In the genomic region with DNA sequence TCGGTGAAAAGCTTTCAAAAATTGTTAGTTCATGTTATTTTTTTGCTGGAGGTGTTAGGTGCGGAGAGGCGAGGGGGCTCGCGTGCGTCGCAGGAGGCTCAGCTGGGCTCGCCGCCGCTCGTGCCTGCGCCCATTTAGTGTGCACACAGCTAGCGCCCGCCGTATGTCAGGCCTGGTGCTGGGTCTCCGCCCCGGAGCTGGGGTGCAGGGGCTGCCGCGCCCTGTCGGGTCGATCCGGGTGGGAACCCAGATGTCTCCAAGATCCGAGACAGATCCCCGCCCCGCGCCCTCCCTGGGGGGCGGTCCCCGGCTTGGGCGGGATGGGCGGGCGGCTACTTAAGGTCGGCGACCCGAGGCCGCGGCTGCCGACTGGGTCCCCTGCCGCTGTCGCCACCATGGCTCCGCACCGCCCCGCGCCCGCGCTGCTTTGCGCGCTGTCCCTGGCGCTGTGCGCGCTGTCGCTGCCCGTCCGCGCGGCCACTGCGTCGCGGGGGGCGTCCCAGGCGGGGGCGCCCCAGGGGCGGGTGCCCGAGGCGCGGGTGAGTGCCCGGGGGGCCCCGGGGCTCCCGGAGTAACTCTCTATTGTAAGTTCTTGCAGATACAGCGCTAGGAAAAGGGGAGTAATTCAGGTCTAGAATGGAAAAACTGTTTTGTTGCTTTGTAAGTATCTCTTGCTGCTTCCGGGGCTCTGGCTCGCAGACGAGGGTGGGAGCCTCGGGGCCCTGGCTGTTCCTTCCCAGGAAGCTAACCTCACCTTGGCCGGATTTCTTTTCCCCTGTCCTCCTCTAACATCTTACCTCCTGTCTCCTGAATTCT, we compare ENCODE assay signal across 8 cellular contexts. TPM values are rescaled to one million over a fixed set of nuclear protein-coding genes. Genes with fewer than 3 reads are reported as not detected.
DNase-seq lines count a peak whose midpoint lies in the region; ATAC-seq, FAIRE-seq and TF ChIP-seq lines count a peak whose summit lies in the region.

No MANE protein-coding gene starts in this region.

- H3K4me1 Mint-ChIP-seq in activated naive CD4-positive, alpha-beta T cell treated with anti-CD3 and anti-CD28 coated beads, Interleukin-2, amount 10 ng/mL, durations not matched to agents 7 days and 5 days, result peaks cover 16% of the 10 kb centered on the region

- FAIRE-seq in HTR-8/SVneo (lab: Jason Lieb, UNC), result no peak

- ATAC-seq in GM19397 (IDR thresholded peaks at IDR 0.05; ENCODE audit: unreplicated experiment), result no peak

- H3K4me3 Mint-ChIP-seq in activated naive CD4-positive, alpha-beta T cell treated with anti-CD3 and anti-CD28 coated beads, Interleukin-2, amount 10 ng/mL, durations not matched to agents 7 days and 5 days, result peak overlapping the region; percentile 63

- H3K27me3 Mint-ChIP-seq in activated naive CD4-positive, alpha-beta T cell treated with anti-CD3 and anti-CD28 coated beads, Interleukin-2, amount 10 ng/mL, durations not matched to agents 7 days and 5 days, result peaks cover 43% of the 10 kb centered on the region

- no peaks in the 10 kb centered on the region for H3K9me3 Mint-ChIP-seq in activated naive CD4-positive, alpha-beta T cell treated with anti-CD3 and anti-CD28 coated beads, Interleukin-2, amount 10 ng/mL, durations not matched to agents 7 days and 5 days

- CTCF ChIA-PET in activated naive CD4-positive, alpha-beta T cell treated with anti-CD3 and anti-CD28 coated beads, Interleukin-2, amount 10 ng/mL, durations not matched to agents 7 days and 5 days (lab: Charles Lee), result interaction anchor here (1.0 to 2.2 kb wide), 5 partner anchors 11 to 87 kb away, joined by 3 to 7 read pairs (median 4); no protein-coding TSS in a partner anchor

- H3K27ac ChIP-seq in cardiac muscle cell, result peak overlapping the region; percentile 88
- H3K27ac ChIP-seq in osteoblast (ENCODE audit: low read depth, low read length), result peak overlapping the region; percentile 50

- H3K9me3 ChIP-seq in cardiac muscle cell (ENCODE audit: low read depth), result no peaks in the 10 kb centered on the region
- H3K9me3 ChIP-seq in osteoblast (ENCODE audit: low read depth, low read length), result no peaks in the 10 kb centered on the region

- H2AFZ ChIP-seq in osteoblast (ENCODE audit: low read length), result no peak overlapping the region

- peaks cover 36% of the 10 kb centered on the region for H4K20me1 ChIP-seq in osteoblast (ENCODE audit: insufficient read depth, low read length)

- no peak overlapping the region for H3K27ac Mint-ChIP-seq in activated naive CD4-positive, alpha-beta T cell treated with anti-CD3 and anti-CD28 coated beads, Interleukin-2, amount 10 ng/mL, durations not matched to agents 7 days and 5 days

- no peaks in the 10 kb centered on the region for H3K27me3 ChIP-seq in cardiac muscle cell
- no peaks in the 10 kb centered on the region for H3K27me3 ChIP-seq in osteoblast (ENCODE audit: insufficient read depth, low read length)

- peak overlapping the region; percentile 84 for H3K4me2 ChIP-seq in osteoblast (ENCODE audit: insufficient read depth, low read length)

- TF ChIP-seq CTCF in cardiac muscle cell (IDR thresholded peaks at IDR 0.05; ENCODE audit: low read depth, low read length) (no peak), osteoblast (IDR thresholded peaks at IDR 0.05; ENCODE audit: extremely low read depth, low read depth, low read length) (no peak)

- peak; percentile 50 for DNase-seq in EL
- peak; percentile 34 for DNase-seq in HTR-8/SVneo (ENCODE audit: insufficient read length, low spot score)
- peak; percentile 52 for DNase-seq in activated naive CD4-positive, alpha-beta T cell treated with anti-CD3 and anti-CD28 coated beads, Interleukin-2, amount 10 ng/mL, durations not matched to agents 7 days and 5 days
- DNase-seq in cardiac muscle cell (ENCODE audit: low read depth in 1 of 2, low spot score in 1 of 2), result peak; percentile 57 to 61
- peak; percentile 94 for DNase-seq in osteoblast (ENCODE audit: insufficient read length, low spot score, missing footprints)
- no peak for DNase-seq in SK-N-DZ (ENCODE audit: low spot score)
- no peak for DNase-seq in SKM-1 (lab: John Stamatoyannopoulos, UW; ENCODE audit: unreplicated experiment)

- H3K4me1 ChIP-seq in cardiac muscle cell (ENCODE audit: low read depth), result peaks cover 45% of the 10 kb centered on the region
- peaks cover 18% of the 10 kb centered on the region for H3K4me1 ChIP-seq in osteoblast (ENCODE audit: insufficient read depth, low read length)

- no peaks in the 10 kb centered on the region for H3K36me3 Mint-ChIP-seq in activated naive CD4-positive, alpha-beta T cell treated with anti-CD3 and anti-CD28 coated beads, Interleukin-2, amount 10 ng/mL, durations not matched to agents 7 days and 5 days

- H3K4me3 ChIP-seq in cardiac muscle cell (peak overlapping the region; percentile 36), osteoblast (ENCODE audit: insufficient read depth, low read length) (peak overlapping the region; percentile 67)

- H3K36me3 ChIP-seq in cardiac muscle cell (peaks cover 3% of the 10 kb centered on the region), osteoblast (ENCODE audit: insufficient read depth, low read length) (peaks cover 40% of the 10 kb centered on the region)

- peaks cover 55% of the 10 kb centered on the region for H3K79me2 ChIP-seq in osteoblast (ENCODE audit: insufficient read depth, low read length)

RNA-seq across cellular contexts. Expression of gene GSN, which starts 31.7 kb away (rescaled TPM):
- total RNA-seq in cardiac muscle cell (285 and 310 TPM in 2 replicates), osteoblast (372 and 405 TPM in 2 replicates)
- polyA plus RNA-seq in cardiac muscle cell, result 268 and 299 TPM in 2 replicates
- polyA plus RNA-seq in SK-N-DZ (2014; cell fraction: cytosol; rRNA removed), result 0.10 and 1.2 TPM in 2 replicates
- 0.72 and 2.9 TPM in 2 replicates for polyA plus RNA-seq in SK-N-DZ (2014; cell fraction: nucleus; rRNA removed)

Comparison
In these comparisons a context has a peak if more than half of its experiments do, and no peak if none do; other contexts are left out.
1. DNase-seq: peak in EL (single experiment), HTR-8/SVneo (single experiment), activated naive CD4-positive, alpha-beta T cell treated with anti-CD3 and anti-CD28 coated beads, Interleukin-2, amount 10 ng/mL, durations not matched to agents 7 days and 5 days (single experiment), cardiac muscle cell (2 of 2) and osteoblast (single experiment); none in SK-N-DZ (single experiment) and SKM-1 (single experiment).